In genomic region chr17:31595076-31595475, GRCh38 we compare ENCODE assay signal across 18 cellular contexts.
DNase-seq lines count a peak whose midpoint lies in the region; ATAC-seq and TF ChIP-seq lines count a peak whose summit lies in the region.
"Had no signal": no experiment of that assay in that cellular context is flagged by ENCODE, and none has a peak within 500 bp of the region (broad histone marks: within the 10 kb centered on the region; RNA-seq: fewer than 3 reads in every experiment).

No MANE protein-coding gene starts in this region.

- H3K4me3 ChIP-seq in breast epithelium, result no peak overlapping the region
- no peak overlapping the region for H3K4me3 ChIP-seq in mammary epithelial cell (replicated peaks in 1 of 3; ENCODE audit: insufficient read depth in 1 of 3, low read depth in 2 of 3, low read length in 3 of 3)
- H3K4me3 ChIP-seq: hepatocyte, right atrium auricular region had no signal

- H3K9me3 ChIP-seq in breast epithelium, result no peaks in the 10 kb centered on the region
- H3K9me3 ChIP-seq in mammary epithelial cell (replicated peaks; ENCODE audit: insufficient read depth, low read length), result no peaks in the 10 kb centered on the region
- H3K9me3 ChIP-seq: right atrium auricular region had no signal

- in situ Hi-C loops in mammary epithelial cell (cut with MboI; ENCODE audit: low sequenced_read_pairs in 2 of 2), result no loop called here

- H3K36me3 Mint-ChIP-seq in MCF 10A (ENCODE audit: insufficient read depth, unreplicated experiment) (peaks cover 13% of the 10 kb centered on the region), glutamatergic neuron (ENCODE audit: unreplicated experiment) (no peaks in the 10 kb centered on the region)
- H3K36me3 Mint-ChIP-seq: CD8-positive, alpha-beta memory T cell; natural killer cell treated with Interleukin-12 subunit alpha and Interleukin-12 subunit beta and Interleukin-15 and Interleukin-18, amount 100 ng/mL, for 72 hours had no signal

- H3K4me1 Mint-ChIP-seq in MCF 10A (ENCODE audit: insufficient read depth, unreplicated experiment) (peaks cover 30% of the 10 kb centered on the region), glutamatergic neuron (ENCODE audit: low read depth, unreplicated experiment) (peaks cover 4% of the 10 kb centered on the region)
- H3K4me1 Mint-ChIP-seq: CD8-positive, alpha-beta memory T cell had no signal

- no peak overlapping the region for H3K27ac ChIP-seq in breast epithelium
- no peak overlapping the region for H3K27ac ChIP-seq in mammary epithelial cell (ENCODE audit: insufficient read depth, low read depth, low read length)

- H3K4me1 ChIP-seq in breast epithelium, result peaks cover 5 to 6% of the 10 kb centered on the region in 2 donors
- H3K4me1 ChIP-seq in mammary epithelial cell (ENCODE audit: insufficient read depth, low read length), result peaks cover 39% of the 10 kb centered on the region

- H3K4me2 ChIP-seq in mammary epithelial cell (ENCODE audit: insufficient read depth, low read depth, low read length), result no peak overlapping the region
- H3K4me2 ChIP-seq: hepatocyte had no signal

- H3K27me3 ChIP-seq in breast epithelium, result no peaks in the 10 kb centered on the region
- H3K27me3 ChIP-seq in mammary epithelial cell (ENCODE audit: insufficient read depth, low read length), result no peaks in the 10 kb centered on the region
- H3K27me3 ChIP-seq: hepatocyte, right atrium auricular region had no signal

- CTCF ChIA-PET in MCF 10A (lab: Yijun Ruan, JAX) (interaction anchor here (0.6 to 1.3 kb wide), 3 partner anchors 48 to 247 kb away, joined by 3 to 4 read pairs (median 3); no protein-coding TSS in a partner anchor), mammary epithelial cell (lab: Charles Lee; ENCODE audit: low non-redundant PET) (no interaction called here)

- no peak overlapping the region for H3K4me3 Mint-ChIP-seq in MCF 10A (ENCODE audit: unreplicated experiment)
- H3K4me3 Mint-ChIP-seq in glutamatergic neuron (ENCODE audit: unreplicated experiment), result no peak overlapping the region
- H3K4me3 Mint-ChIP-seq: activated CD8-positive, alpha-beta T cell treated with anti-CD3 and anti-CD28 coated beads, Interleukin-2, amount 10 ng/mL, durations not matched to agents 7 days and 5 days; CD8-positive, alpha-beta memory T cell; natural killer cell treated with Interleukin-12 subunit alpha and Interleukin-12 subunit beta and Interleukin-15 and Interleukin-18, amount 100 ng/mL, for 72 hours had no signal

- dilution Hi-C loops in mammary epithelial cell (cut with HindIII; ENCODE audit: low sequenced_read_pairs), result no loop called here

- no TSS peak for BruUV-seq in MCF 10A (replicated peaks; lab: Mats Ljungman, UMichigan)
- BruUV-seq in mammary epithelial cell (replicated peaks; lab: Mats Ljungman, UMichigan), result no TSS peak

- no peak for TF ChIP-seq CTCF in MCF 10A (IDR thresholded peaks at IDR 0.05; ENCODE audit: unreplicated experiment)
- no peak for TF ChIP-seq CTCF in breast epithelium (IDR thresholded peaks at IDR 0.05)
- TF ChIP-seq CTCF in mammary epithelial cell (conservative IDR thresholded peaks at IDR 0.05 in 1 of 2, IDR thresholded peaks at IDR 0.05 in 1 of 2; ENCODE audit: extremely low read depth in 1 of 2, insufficient read depth in 1 of 2, low read depth in 1 of 2, low read length in 2 of 2), result no peak
- TF ChIP-seq CTCF in glutamatergic neuron (IDR thresholded peaks at IDR 0.05; ENCODE audit: partially characterized antibody, unreplicated experiment), result no peak

- POLR2A ChIA-PET in MCF 10A (lab: Yijun Ruan, JAX), result interaction anchor here (1.2 to 2.1 kb wide), 3 partner anchors 10 to 14 kb away, joined by 5 to 14 read pairs (median 5); no protein-coding TSS in a partner anchor

- H3K36me3 ChIP-seq in breast epithelium (no peaks in the 10 kb centered on the region), mammary epithelial cell (ENCODE audit: insufficient read depth, low read length) (no peaks in the 10 kb centered on the region)
- H3K36me3 ChIP-seq: right atrium auricular region had no signal

- DNase-seq in MCF 10A (ENCODE audit: unreplicated experiment), result no peak
- no peak for DNase-seq in breast epithelium (ENCODE audit: low spot score in 2 of 2)
- DNase-seq in mammary epithelial cell, result peak; percentile 52
- DNase-seq in kidney tubule cell (ENCODE audit: low spot score), result peak; percentile 72
- DNase-seq in glutamatergic neuron, result no peak
- no peak for DNase-seq in anterior cingulate cortex (lab: John Stamatoyannopoulos, UW)
- no peak for DNase-seq in stimulated activated CD4-positive, alpha-beta T cell treated with anti-CD3 and anti-CD28 coated beads, Interleukin-4, amount 100 ng/mL, for 24 hours
- DNase-seq: 8988T; activated CD8-positive, alpha-beta T cell treated with anti-CD3 and anti-CD28 coated beads, Interleukin-2, amount 10 ng/mL, durations not matched to agents 7 days and 5 days; activated gamma-delta T cell; CD8-positive, alpha-beta memory T cell; GF-D8; NCI-H1048; stimulated activated CD4-positive, alpha-beta T cell treated with anti-CD3 and anti-CD28 coated beads, Interleukin-2, amount 100 ng/mL, for 48 hours had no signal

- intact Hi-C loops in MCF 10A (cut with micrococcal nuclease), result no loop called here
- intact Hi-C loops in breast epithelium (cut with DNase I; ENCODE audit: low total_unique reads), result no loop called here
- intact Hi-C loops in mammary epithelial cell (cut with micrococcal nuclease), result no loop called here

- no peak overlapping the region for H3K9ac ChIP-seq in mammary epithelial cell (ENCODE audit: insufficient read depth, low read length)

- no peaks in the 10 kb centered on the region for H3K27me3 Mint-ChIP-seq in MCF 10A (ENCODE audit: insufficient read depth, unreplicated experiment)
- peaks cover 9% of the 10 kb centered on the region for H3K27me3 Mint-ChIP-seq in glutamatergic neuron (ENCODE audit: unreplicated experiment)
- H3K27me3 Mint-ChIP-seq: CD8-positive, alpha-beta memory T cell; natural killer cell treated with Interleukin-12 subunit alpha and Interleukin-12 subunit beta and Interleukin-15 and Interleukin-18, amount 100 ng/mL, for 72 hours had no signal

- peak overlapping the region; percentile 54 for H3K27ac Mint-ChIP-seq in MCF 10A (ENCODE audit: low read depth, unreplicated experiment)
- no peak overlapping the region for H3K27ac Mint-ChIP-seq in glutamatergic neuron (ENCODE audit: unreplicated experiment)
- H3K27ac Mint-ChIP-seq: activated CD8-positive, alpha-beta T cell treated with anti-CD3 and anti-CD28 coated beads, Interleukin-2, amount 10 ng/mL, durations not matched to agents 7 days and 5 days; natural killer cell treated with Interleukin-12 subunit alpha and Interleukin-12 subunit beta and Interleukin-15 and Interleukin-18, amount 100 ng/mL, for 72 hours had no signal

- ATAC-seq in GM19455 (IDR thresholded peaks at IDR 0.05; ENCODE audit: unreplicated experiment), result no peak
- ATAC-seq: activated CD8-positive, alpha-beta T cell treated with anti-CD3 and anti-CD28 coated beads, Interleukin-2, amount 10 ng/mL, durations not matched to agents 7 days and 5 days; natural killer cell treated with Interleukin-12 subunit alpha and Interleukin-12 subunit beta and Interleukin-15 and Interleukin-18, amount 100 ng/mL, for 72 hours had no signal

- H2AFZ ChIP-seq in mammary epithelial cell (ENCODE audit: low read depth, low read length), result no peak overlapping the region
- H2AFZ ChIP-seq: hepatocyte had no signal

- H3K79me2 ChIP-seq in mammary epithelial cell (ENCODE audit: insufficient read depth, low read length), result no peaks in the 10 kb centered on the region
- H3K79me2 ChIP-seq: hepatocyte had no signal

- WGBS in mammary epithelial cell (ENCODE audit: low coverage, missing lambda C conversion rate), result 81% methylated on average over 2 of the region's 2 CpGs

- no peak for TF ChIP-seq POLR2A in breast epithelium (IDR thresholded peaks at IDR 0.05)

- no peaks in the 10 kb centered on the region for H4K20me1 ChIP-seq in mammary epithelial cell (ENCODE audit: insufficient read depth, low read length)

- no peaks in the 10 kb centered on the region for H3K9me3 Mint-ChIP-seq in MCF 10A (ENCODE audit: unreplicated experiment)
- peaks cover 2% of the 10 kb centered on the region for H3K9me3 Mint-ChIP-seq in glutamatergic neuron (ENCODE audit: unreplicated experiment)
- H3K9me3 Mint-ChIP-seq: CD8-positive, alpha-beta memory T cell; natural killer cell treated with Interleukin-12 subunit alpha and Interleukin-12 subunit beta and Interleukin-15 and Interleukin-18, amount 100 ng/mL, for 72 hours had no signal

Comparison
In these comparisons a context has a peak if more than half of its experiments do, and no peak if none do; other contexts are left out.
1. DNase-seq: peak in mammary epithelial cell (single experiment) and kidney tubule cell (single experiment); none in MCF 10A (single experiment), breast epithelium (0 of 2), glutamatergic neuron (single experiment), anterior cingulate cortex (0 of 58) and stimulated activated CD4-positive, alpha-beta T cell treated with anti-CD3 and anti-CD28 coated beads, Interleukin-4, amount 100 ng/mL, for 24 hours (single experiment).